23 cellular contexts compared by ENCODE assay signal in the genomic region with DNA sequence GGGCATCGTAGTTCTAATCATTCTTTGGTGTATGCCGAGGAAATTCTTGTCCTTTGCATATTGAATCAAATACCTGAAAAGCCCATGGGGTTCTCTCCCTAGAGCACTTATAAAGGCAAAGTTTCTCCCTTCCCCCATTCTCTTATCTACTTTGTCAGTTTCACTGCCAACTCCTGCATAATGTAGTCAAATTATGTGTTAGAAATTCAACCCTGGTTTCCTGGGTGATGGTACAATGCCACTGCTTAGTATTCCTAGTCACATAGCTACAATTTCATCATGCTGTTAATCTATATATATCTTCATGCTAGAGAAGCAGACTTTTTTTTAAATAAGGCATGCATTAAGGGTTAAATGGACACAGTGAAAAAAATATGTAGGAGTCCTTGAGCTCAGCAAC.
DNase-seq lines count a peak whose midpoint lies in the region; ATAC-seq, FAIRE-seq and TF ChIP-seq lines count a peak whose summit lies in the region.
"Had no signal": no experiment of that assay in that cellular context is flagged by ENCODE, and none has a peak within 500 bp of the region (broad histone marks: within the 10 kb centered on the region; RNA-seq: fewer than 3 reads in every experiment).

No MANE protein-coding gene starts in this region.

- BruUV-seq in A673 (replicated peaks; lab: Mats Ljungman, UMichigan) = no TSS peak
- no TSS peak for BruUV-seq in K562 (replicated peaks; lab: Mats Ljungman, UMichigan)

- no peak for TF ChIP-seq CTCF in A673 (conservative IDR thresholded peaks at IDR 0.05; ENCODE audit: low read depth, low read length)
- TF ChIP-seq CTCF in K562 (IDR thresholded peaks at IDR 0.05 in 2 of 3, conservative IDR thresholded peaks at IDR 0.05 in 1 of 3; ENCODE audit: insufficient read depth in 2 of 3, low read depth in 1 of 3, low read length in 3 of 3) = no peak
- no peak for TF ChIP-seq CTCF in neural cell (IDR thresholded peaks at IDR 0.05; ENCODE audit: poor library complexity, severe bottlenecking)
- TF ChIP-seq CTCF in dorsolateral prefrontal cortex (IDR thresholded peaks at IDR 0.05 in 54 of 56, conservative IDR thresholded peaks at IDR 0.05 in 2 of 56; ENCODE audit: low read depth in 1 of 56, partially characterized antibody in 56 of 56) = no peak

- FAIRE-seq in K562 (lab: Jason Lieb, UNC) = no peak
- FAIRE-seq: A549, G401.6, GM19239 had no signal

- H3K9me2 ChIP-seq in neural cell (ENCODE audit: insufficient read depth, low read length) = no peaks in the 10 kb centered on the region

- no peaks in the 10 kb centered on the region for H3F3A ChIP-seq in neural cell (ENCODE audit: insufficient read depth, low read length, poor library complexity, severe bottlenecking)

- 12% methylated on average over 2 of the region's 2 CpGs for WGBS in K562 (ENCODE audit: insufficient coverage, low coverage, missing lambda C conversion rate)
- 56% methylated on average over 2 of the region's 2 CpGs for WGBS in right cardiac atrium

- H3K9me3 ChIP-seq in A673 (ENCODE audit: low read depth, low read length, poor library complexity, severe bottlenecking) (no peaks in the 10 kb centered on the region), K562 (replicated peaks; ENCODE audit: control insufficient read depth, insufficient read depth, low read depth, low read length) (no peaks in the 10 kb centered on the region), neural cell (ENCODE audit: low read length) (no peaks in the 10 kb centered on the region), right cardiac atrium (ENCODE audit: control insufficient read depth, low read length) (no peaks in the 10 kb centered on the region)
- H3K9me3 ChIP-seq: A549, BLaER1, Caco-2 had no signal

- peaks cover 5% of the 10 kb centered on the region for H3K4me1 ChIP-seq in A673 (ENCODE audit: insufficient read depth, low read length, poor library complexity, severe bottlenecking)
- H3K4me1 ChIP-seq in K562 (replicated peaks in 1 of 2; ENCODE audit: control insufficient read depth in 2 of 2, insufficient read depth in 2 of 2, low read length in 2 of 2) = peaks cover 0 to 6% of the 10 kb centered on the region in 2 experiments; a peak in 3 of 5 replicates
- H3K4me1 ChIP-seq in right cardiac atrium (ENCODE audit: control insufficient read depth, insufficient read depth, low read length) = no peaks in the 10 kb centered on the region
- H3K4me1 ChIP-seq: A549, BLaER1, Caco-2 had no signal

- ATAC-seq in K562 (peak; percentile 72), right cardiac atrium (no peak), GM21423 (IDR thresholded peaks at IDR 0.05; ENCODE audit: unreplicated experiment) (no peak)
- ATAC-seq: A549, PC-3 had no signal

- H3K27me3 ChIP-seq in A673 (replicated peaks; ENCODE audit: insufficient read depth, low read depth, low read length, poor library complexity) = no peaks in the 10 kb centered on the region
- no peaks in the 10 kb centered on the region for H3K27me3 ChIP-seq in K562 (ENCODE audit: control insufficient read depth in 2 of 2, insufficient read depth in 2 of 2, low read length in 2 of 2)
- no peaks in the 10 kb centered on the region for H3K27me3 ChIP-seq in neural cell (ENCODE audit: insufficient read depth, low read depth, low read length)
- no peaks in the 10 kb centered on the region for H3K27me3 ChIP-seq in right cardiac atrium (ENCODE audit: control insufficient read depth, insufficient read depth)
- H3K27me3 ChIP-seq in dorsolateral prefrontal cortex = no peaks in the 10 kb centered on the region
- H3K27me3 ChIP-seq: BLaER1 had no signal

- H3K27ac ChIP-seq in A673 (ENCODE audit: low read depth, low read length, poor library complexity, severe bottlenecking) (no peak overlapping the region), K562 (ENCODE audit: extremely low read depth, low read depth, low read length) (no peak overlapping the region), neural cell (ENCODE audit: low read length) (peak overlapping the region; percentile 93), right cardiac atrium (ENCODE audit: low read length) (no peak overlapping the region), dorsolateral prefrontal cortex (no peak overlapping the region)
- H3K27ac ChIP-seq: A549, BLaER1 had no signal

- in situ Hi-C loops in K562 (cut with MboI) = no loop called here

- H2AFZ ChIP-seq in K562 (ENCODE audit: low read depth, low read length) = peak overlapping the region; percentile 61
- H2AFZ ChIP-seq in neural cell (ENCODE audit: low read depth, low read length) = no peak overlapping the region

- H4K20me1 ChIP-seq in K562 (replicated peaks; ENCODE audit: control insufficient read depth, insufficient read depth, low read length) (no peaks in the 10 kb centered on the region), neural cell (ENCODE audit: insufficient read depth) (no peaks in the 10 kb centered on the region)
- H4K20me1 ChIP-seq: BLaER1 had no signal

- no peak overlapping the region for H3K4me2 ChIP-seq in K562 (ENCODE audit: insufficient read depth, low read length)
- H3K4me2 ChIP-seq in neural cell (ENCODE audit: low read length) = peak overlapping the region; percentile 57
- H3K4me2 ChIP-seq: A549, BLaER1 had no signal

- POLR2A ChIA-PET in A673 (lab: Charles Lee; ENCODE audit: low non-redundant PET) = no interaction called here
- POLR2A ChIA-PET in K562 (lab: Yijun Ruan, JAX) = no interaction called here

- TF ChIP-seq POLR2A in K562 (conservative IDR thresholded peaks at IDR 0.05) = no peak

- no peaks in the 10 kb centered on the region for H3K9me1 ChIP-seq in K562 (ENCODE audit: control insufficient read depth, insufficient read depth, low read length)

- intact Hi-C loops in A673 (cut with micrococcal nuclease; ENCODE audit: unreplicated experiment) = no loop called here
- intact Hi-C loops in K562 (cut with micrococcal nuclease) = no loop called here
- intact Hi-C loops in right cardiac atrium (cut with DNase I) = no loop called here
- intact Hi-C loops in dorsolateral prefrontal cortex (cut with DNase I) = no loop called here

- no peak for TF ChIP-seq RAD21 in K562 (CRISPR knock-in tag; conservative IDR thresholded peaks at IDR 0.05 in 1 of 2, IDR thresholded peaks at IDR 0.05 in 1 of 2)
- peak; percentile 41 for TF ChIP-seq RAD21 in neural cell (conservative IDR thresholded peaks at IDR 0.05)

- H3K79me2 ChIP-seq in K562 (ENCODE audit: control insufficient read depth, insufficient read depth, low read length) (no peaks in the 10 kb centered on the region), neural cell (replicated peaks; ENCODE audit: insufficient read depth, low read length) (no peaks in the 10 kb centered on the region)

- TF ChIP-seq EP300 in K562 (IDR thresholded peaks at IDR 0.05; ENCODE audit: low read length) (no peak), neural cell (conservative IDR thresholded peaks at IDR 0.05; ENCODE audit: poor library complexity, severe bottlenecking) (peak; percentile 90)

- DNase-seq in A673 (ENCODE audit: low spot score) = peak; percentile 54
- peak; percentile 44 for DNase-seq in NCI-H1048 (lab: John Stamatoyannopoulos, UW)
- DNase-seq in K562 (ENCODE audit: extremely low read depth in 1 of 4, low spot score in 3 of 4) = peak in 1 of 4 experiments; percentile 14
- DNase-seq in right cardiac atrium = no peak
- no peak for DNase-seq in KG1 (lab: John Stamatoyannopoulos, UW)
- no peak for DNase-seq in dorsolateral prefrontal cortex
- DNase-seq: Caco-2; CD4-positive, alpha-beta memory T cell; MM.1S; NCI-H1105; NCI-H2029 treated with DMSO at 0.1 percent for 48 hours; NCI-H226; NCI-H510A treated with DMSO at 0.1 percent for 48 hours; NCI-H82; PC-3; RPMI8226; SHP77 had no signal

- H3K36me3 ChIP-seq in A673 (ENCODE audit: insufficient read depth, low read length, poor library complexity, severe bottlenecking) (no peaks in the 10 kb centered on the region), K562 (ENCODE audit: control insufficient read depth, insufficient read depth, low read length) (no peaks in the 10 kb centered on the region), neural cell (ENCODE audit: insufficient read depth, low read length) (no peaks in the 10 kb centered on the region)
- H3K36me3 ChIP-seq: BLaER1 had no signal

- CTCF ChIA-PET in A673 (lab: Charles Lee) = no interaction called here
- CTCF ChIA-PET in K562 (lab: Yijun Ruan, JAX; ENCODE audit: low intra/inter-chr PET ratio) = no interaction called here

- H3K9ac ChIP-seq in K562 (ENCODE audit: insufficient read depth in 1 of 2, low read depth in 2 of 2, low read length in 2 of 2) (no peak overlapping the region), neural cell (ENCODE audit: low read length) (peak overlapping the region; percentile 53)
- H3K9ac ChIP-seq: BLaER1 had no signal

- H3K4me3 ChIP-seq in A673 (ENCODE audit: low read depth, low read length, poor library complexity, severe bottlenecking) (no peak overlapping the region), K562 (no peak overlapping the region), neural cell (ENCODE audit: low read length) (peak overlapping the region; percentile 43), right cardiac atrium (ENCODE audit: low read length) (no peak overlapping the region), dorsolateral prefrontal cortex (no peak overlapping the region)
- H3K4me3 ChIP-seq: A549, BLaER1 had no signal

TF ChIP-seq in K562, 482 proteins besides CTCF, POLR2A, EP300 and RAD21:
- no peak for TF ChIP-seq ZBED1 (IDR thresholded peaks at IDR 0.05)
- TF ChIP-seq TAF1 (IDR thresholded peaks at IDR 0.05; ENCODE audit: control insufficient read depth, extremely low read depth, insufficient read depth, low read length, severe bottlenecking) = no peak
- TF ChIP-seq, protein P1, sequence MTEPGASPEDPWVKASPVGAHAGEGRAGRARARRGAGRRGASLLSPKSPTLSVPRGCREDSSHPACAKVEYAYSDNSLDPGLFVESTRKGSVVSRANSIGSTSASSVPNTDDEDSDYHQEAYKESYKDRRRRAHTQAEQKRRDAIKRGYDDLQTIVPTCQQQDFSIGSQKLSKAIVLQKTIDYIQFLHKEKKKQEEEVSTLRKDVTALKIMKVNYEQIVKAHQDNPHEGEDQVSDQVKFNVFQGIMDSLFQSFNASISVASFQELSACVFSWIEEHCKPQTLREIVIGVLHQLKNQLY (CRISPR knock-in tag; conservative IDR thresholded peaks at IDR 0.05) = no peak
- TF ChIP-seq SRSF7 (optimal IDR thresholded peaks at IDR 0.05; ENCODE audit: low read depth, low read length) = no peak

Comparison
In these comparisons a context has a peak if more than half of its experiments do, and no peak if none do; other contexts are left out.
1. DNase-seq: peak in A673 (single experiment) and NCI-H1048 (single experiment); none in right cardiac atrium (0 of 3), KG1 (single experiment) and dorsolateral prefrontal cortex (0 of 10).